Comparison of ENCODE assay signal across 23 cellular contexts in the genomic region with DNA sequence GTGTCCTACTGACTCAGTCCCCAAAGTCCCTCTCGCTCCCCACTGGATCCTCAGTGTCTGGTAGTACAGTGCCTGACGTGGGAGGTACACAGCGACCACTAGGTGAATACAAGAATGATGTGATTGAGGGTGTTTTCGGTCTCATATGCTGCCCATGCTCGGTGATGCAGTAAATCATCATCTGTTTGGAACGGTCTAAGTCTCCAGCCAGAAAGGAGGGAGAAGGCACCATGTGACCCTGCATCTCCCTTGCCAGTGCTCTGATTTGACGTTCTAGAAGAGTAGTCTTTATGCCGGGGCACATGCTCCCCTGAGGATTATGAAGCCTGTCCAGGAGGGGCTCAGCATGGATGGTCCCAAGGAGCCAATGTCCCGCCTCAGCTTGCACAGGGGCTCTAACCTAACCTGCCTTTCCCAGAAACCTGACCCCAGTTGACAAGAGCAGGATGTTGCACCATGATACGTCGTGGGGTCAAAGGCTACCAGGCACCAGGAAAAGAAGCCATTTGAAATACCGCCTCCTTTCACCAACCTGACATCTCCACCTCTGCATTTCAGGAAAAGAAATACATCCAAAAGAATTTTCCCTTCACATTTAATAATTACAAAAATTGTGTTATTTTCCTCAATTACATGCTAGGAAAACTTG. TPM values are rescaled to one million over a fixed set of nuclear protein-coding genes. Genes with fewer than 3 reads are reported as not detected.
DNase-seq lines count a peak whose midpoint lies in the region; ATAC-seq and TF ChIP-seq lines count a peak whose summit lies in the region.
"Had no signal": no experiment of that assay in that cellular context is flagged by ENCODE, and none has a peak within 500 bp of the region (broad histone marks: within the 10 kb centered on the region; RNA-seq: fewer than 3 reads in every experiment).

No MANE protein-coding gene starts in this region.

- H2AFZ ChIP-seq in MM.1S (ENCODE audit: low read length), result no peak overlapping the region

- no peaks in the 10 kb centered on the region for H3K79me2 ChIP-seq in MM.1S (ENCODE audit: low read length)

- TF ChIP-seq CTCF in nephron progenitor cell (IDR thresholded peaks at IDR 0.05) (no peak), MM.1S (IDR thresholded peaks at IDR 0.05; ENCODE audit: low read length) (no peak)

- no peak overlapping the region for H3K4me2 ChIP-seq in MM.1S (ENCODE audit: low read depth, low read length)

- peaks cover 15% of the 10 kb centered on the region for H3K4me1 Mint-ChIP-seq in nephron progenitor cell

- DNase-seq in cardiac septum (ENCODE audit: low spot score) (peak; percentile 39), left ventricle myocardium superior (no peak), cerebellar cortex (ENCODE audit: low spot score) (peak; percentile 67), nephron progenitor cell (no peak), glomerular visceral epithelial cell (ENCODE audit: extremely low spot score) (no peak), MM.1S (no peak)
- DNase-seq: 8988T, DMS 273 treated with DMSO at 0.1 percent for 48 hours, DND-41, HCEC 1CT, IMR-90, Kasumi-1, MG63, NCI-H1092, NCI-H146, NCI-H2227 treated with DMSO at 0.1 percent for 48 hours, NCI-H524, NCI-H82, OCI-M1, SHP77 treated with DMSO at 0.1 percent for 48 hours had no signal

- intact Hi-C loops in cardiac septum (cut with DNase I) (no loop called here), left ventricle myocardium superior (cut with micrococcal nuclease) (no loop called here)

- H3K9me2 ChIP-seq in MM.1S (replicated peaks; ENCODE audit: insufficient read depth, low read length), result no peaks in the 10 kb centered on the region

- no peaks in the 10 kb centered on the region for H3F3A ChIP-seq in MM.1S (ENCODE audit: insufficient read depth, low read length)

- no peaks in the 10 kb centered on the region for H3K9me3 ChIP-seq in MM.1S (replicated peaks; ENCODE audit: insufficient read depth, low read length)
- H3K9me3 ChIP-seq: MG63 had no signal

- peaks cover 9% of the 10 kb centered on the region for H3K36me3 Mint-ChIP-seq in nephron progenitor cell (ENCODE audit: low read depth)

- ATAC-seq in left ventricle myocardium superior, result no peak
- ATAC-seq: SK-N-SH treated with all-trans-retinoic acid at 6 μM for 48 hours had no signal

- no peak overlapping the region for H3K4me3 Mint-ChIP-seq in nephron progenitor cell

- no peaks in the 10 kb centered on the region for H3K36me3 ChIP-seq in MM.1S (replicated peaks; ENCODE audit: insufficient read depth, low read length)
- H3K36me3 ChIP-seq: MG63 had no signal

- H3K27ac ChIP-seq in MM.1S (ENCODE audit: low read length), result no peak overlapping the region
- H3K27ac ChIP-seq: HL-60 had no signal

- no peaks in the 10 kb centered on the region for H3K4me1 ChIP-seq in MM.1S (ENCODE audit: low read length)

- H3K27me3 Mint-ChIP-seq in nephron progenitor cell (ENCODE audit: low read depth, poor library complexity), result peaks cover 4% of the 10 kb centered on the region

- H3K4me3 ChIP-seq in MM.1S (ENCODE audit: low read length), result no peak overlapping the region
- H3K4me3 ChIP-seq: MG63 had no signal

- H4K20me1 ChIP-seq in MM.1S (ENCODE audit: insufficient read depth, low read length), result no peaks in the 10 kb centered on the region

- H3K27me3 ChIP-seq in MM.1S (replicated peaks; ENCODE audit: insufficient read depth, low read length), result no peaks in the 10 kb centered on the region
- H3K27me3 ChIP-seq: MG63 had no signal

- no peak overlapping the region for H3K9ac ChIP-seq in MM.1S (ENCODE audit: low read length)

- peaks cover 72% of the 10 kb centered on the region for H3K9me3 Mint-ChIP-seq in nephron progenitor cell

- peak overlapping the region; percentile 34 for H3K27ac Mint-ChIP-seq in nephron progenitor cell

RNA-seq across cellular contexts. Expression of gene PLXNB3, which starts 13.8 kb away (rescaled TPM):
- total RNA-seq in cardiac septum, result 7.6 TPM
- total RNA-seq in left ventricle myocardium superior, result 2.4 TPM

RNA-seq across cellular contexts. Expression of gene ABCD1, which starts 25.6 kb away (rescaled TPM):
- total RNA-seq in cardiac septum, result 15.1 TPM
- 16.5 TPM for total RNA-seq in left ventricle myocardium superior

RNA-seq across cellular contexts. Expression of gene BCAP31, which starts 26.1 kb away (rescaled TPM):
- total RNA-seq in cardiac septum (98.0 TPM), left ventricle myocardium superior (91.6 TPM)

RNA-seq across cellular contexts. Expression of gene SRPK3, which starts 30.6 kb away (rescaled TPM):
- 54.7 TPM for total RNA-seq in cardiac septum
- 43.6 TPM for total RNA-seq in left ventricle myocardium superior
- total RNA-seq: HT1080 had no signal

RNA-seq across cellular contexts. Expression of gene IDH3G, which starts 43.9 kb away (rescaled TPM):
- 68.5 TPM for total RNA-seq in cardiac septum
- 81.2 TPM for total RNA-seq in left ventricle myocardium superior

Comparison
In these comparisons a context has a peak if more than half of its experiments do, and no peak if none do; other contexts are left out.
1. DNase-seq: peak in cardiac septum (single experiment) and cerebellar cortex (single experiment); none in left ventricle myocardium superior (single experiment), nephron progenitor cell (single experiment), glomerular visceral epithelial cell (single experiment) and MM.1S (single experiment).